17 cellular contexts compared by ENCODE assay signal in the genomic region with DNA sequence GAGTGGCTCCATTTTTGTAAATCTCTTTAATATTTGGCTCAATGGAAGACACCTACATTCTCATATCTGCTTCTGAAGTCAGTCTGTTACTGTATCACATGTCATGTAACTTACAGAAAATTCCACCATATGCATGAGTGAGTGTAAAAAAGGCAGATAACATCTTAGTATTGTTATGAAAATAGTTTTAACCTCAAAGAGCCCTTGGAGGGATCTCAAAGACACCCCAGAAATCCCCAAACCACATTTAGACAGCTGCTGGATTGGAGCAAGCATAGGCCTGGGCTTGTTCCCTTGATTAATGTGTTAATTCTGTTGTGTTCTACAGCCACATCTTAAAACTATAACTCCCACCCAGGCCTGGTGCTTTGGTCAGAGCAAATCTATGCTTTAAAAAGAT. TPM values are rescaled to one million over a fixed set of nuclear protein-coding genes. Genes with fewer than 3 reads are reported as not detected.
DNase-seq lines count a peak whose midpoint lies in the region; ATAC-seq and TF ChIP-seq lines count a peak whose summit lies in the region.
"Had no signal": no experiment of that assay in that cellular context is flagged by ENCODE, and none has a peak within 500 bp of the region (broad histone marks: within the 10 kb centered on the region; RNA-seq: fewer than 3 reads in every experiment).

No MANE protein-coding gene starts in this region.

- H3K14ac ChIP-seq in mesenchymal stem cell (ENCODE audit: low read length in 2 of 2), result no peak overlapping the region

- H2BK12ac ChIP-seq in mesenchymal stem cell (ENCODE audit: low read length in 2 of 2), result no peak overlapping the region

- no peak overlapping the region for H2BK120ac ChIP-seq in mesenchymal stem cell (ENCODE audit: low read depth, low read length)

- H3K36me3 Mint-ChIP-seq in activated CD8-positive, alpha-beta memory T cell treated with anti-CD3 and anti-CD28 coated beads, Interleukin-2, amount 10 ng/mL, durations not matched to agents 7 days and 5 days, result peaks cover 11% of the 10 kb centered on the region
- peaks cover 41% of the 10 kb centered on the region for H3K36me3 Mint-ChIP-seq in stimulated activated effector memory CD8-positive, alpha-beta T cell treated with anti-CD3 and anti-CD28 coated beads, Interleukin-12 subunit alpha, Interleukin-12 subunit beta, amount 100 ng/mL, for 72 hours

- no peak overlapping the region for H3K4me2 ChIP-seq in mesenchymal stem cell (ENCODE audit: low read length, poor library complexity, severe bottlenecking)

- H3K9ac ChIP-seq in mesenchymal stem cell (ENCODE audit: low read length), result no peak overlapping the region

- no peaks in the 10 kb centered on the region for H3K9me3 ChIP-seq in mesenchymal stem cell (ENCODE audit: control insufficient read depth, low read length)
- H3K9me3 ChIP-seq: spleen had no signal

- H3K36me3 ChIP-seq in mesenchymal stem cell (ENCODE audit: control insufficient read depth in 1 of 2, insufficient read depth in 2 of 2, low read depth in 1 of 2, low read length in 2 of 2), result peaks cover 4 to 16% of the 10 kb centered on the region in 2 experiments

- H2BK15ac ChIP-seq in mesenchymal stem cell (ENCODE audit: low read depth, poor library complexity, severe bottlenecking), result no peak overlapping the region

- CTCF ChIA-PET in activated CD8-positive, alpha-beta memory T cell treated with anti-CD3 and anti-CD28 coated beads, Interleukin-2, amount 10 ng/mL, durations not matched to agents 7 days and 5 days (lab: Charles Lee), result interaction anchor here (1.1 kb wide), 1 partner anchor 15 kb away, joined by 3 read pairs; no protein-coding TSS in a partner anchor

- H3K79me1 ChIP-seq in mesenchymal stem cell (replicated peaks; ENCODE audit: low read length, poor library complexity, severe bottlenecking), result peaks cover 21% of the 10 kb centered on the region

- H3K23ac ChIP-seq in mesenchymal stem cell (ENCODE audit: low read length in 2 of 2), result no peak overlapping the region

- H3K27ac ChIP-seq in dorsolateral prefrontal cortex (no peak overlapping the region), mesenchymal stem cell (ENCODE audit: low read length, poor library complexity, severe bottlenecking) (no peak overlapping the region)
- H3K27ac ChIP-seq: spleen, WERI-Rb-1 had no signal

- DNase-seq in activated CD8-positive, alpha-beta memory T cell treated with anti-CD3 and anti-CD28 coated beads, Interleukin-2, amount 10 ng/mL, durations not matched to agents 7 days and 5 days, result no peak
- DNase-seq in activated CD8-positive, alpha-beta memory T cell treated with anti-CD3 and anti-CD28 coated beads for 24 hours, result no peak
- peak; percentile 20 for DNase-seq in Jurkat, Clone E6-1 (ENCODE audit: low read depth, low spot score)
- DNase-seq in stimulated activated effector memory CD8-positive, alpha-beta T cell treated with anti-CD3 and anti-CD28 coated beads, Interleukin-12 subunit alpha, Interleukin-12 subunit beta, amount 100 ng/mL, for 72 hours (ENCODE audit: low spot score in 2 of 2), result no peak
- no peak for DNase-seq in dorsolateral prefrontal cortex
- no peak for DNase-seq in mesenchymal stem cell
- no peak for DNase-seq in activated effector memory CD4-positive, alpha-beta T cell treated with Interleukin-2 at 50 U/mL for 16 hours
- DNase-seq: COR-L47, erythroblast, NCI-H1105, NCI-H510A treated with DMSO at 0.1 percent for 48 hours, SHP77 treated with DMSO at 0.1 percent for 48 hours, spleen, WERI-Rb-1 had no signal

- H3K4ac ChIP-seq in mesenchymal stem cell (ENCODE audit: low read depth in 1 of 2, low read length in 2 of 2), result no peak overlapping the region

- no peaks in the 10 kb centered on the region for H3K9me3 Mint-ChIP-seq in activated CD8-positive, alpha-beta memory T cell treated with anti-CD3 and anti-CD28 coated beads, Interleukin-2, amount 10 ng/mL, durations not matched to agents 7 days and 5 days (ENCODE audit: low read depth)
- H3K9me3 Mint-ChIP-seq in stimulated activated effector memory CD8-positive, alpha-beta T cell treated with anti-CD3 and anti-CD28 coated beads, Interleukin-12 subunit alpha, Interleukin-12 subunit beta, amount 100 ng/mL, for 72 hours, result no peaks in the 10 kb centered on the region
- H3K9me3 Mint-ChIP-seq: type B pancreatic cell had no signal

- no peak overlapping the region for H2BK5ac ChIP-seq in mesenchymal stem cell (ENCODE audit: low read depth, low read length, poor library complexity, severe bottlenecking)

- H3K4me3 Mint-ChIP-seq in activated CD8-positive, alpha-beta memory T cell treated with anti-CD3 and anti-CD28 coated beads, Interleukin-2, amount 10 ng/mL, durations not matched to agents 7 days and 5 days, result no peak overlapping the region
- no peak overlapping the region for H3K4me3 Mint-ChIP-seq in stimulated activated effector memory CD8-positive, alpha-beta T cell treated with anti-CD3 and anti-CD28 coated beads, Interleukin-12 subunit alpha, Interleukin-12 subunit beta, amount 100 ng/mL, for 72 hours

- H3K27me3 Mint-ChIP-seq in activated CD8-positive, alpha-beta memory T cell treated with anti-CD3 and anti-CD28 coated beads, Interleukin-2, amount 10 ng/mL, durations not matched to agents 7 days and 5 days, result no peaks in the 10 kb centered on the region
- H3K27me3 Mint-ChIP-seq: type B pancreatic cell had no signal

- no peak overlapping the region for H4K91ac ChIP-seq in mesenchymal stem cell (ENCODE audit: low read length)

- H3K4me1 Mint-ChIP-seq in activated CD8-positive, alpha-beta memory T cell treated with anti-CD3 and anti-CD28 coated beads, Interleukin-2, amount 10 ng/mL, durations not matched to agents 7 days and 5 days, result peaks cover 13% of the 10 kb centered on the region
- peaks cover 7% of the 10 kb centered on the region for H3K4me1 Mint-ChIP-seq in stimulated activated effector memory CD8-positive, alpha-beta T cell treated with anti-CD3 and anti-CD28 coated beads, Interleukin-12 subunit alpha, Interleukin-12 subunit beta, amount 100 ng/mL, for 72 hours

- H3K4me3 ChIP-seq in Jurkat, Clone E6-1 (ENCODE audit: low read length), result no peak overlapping the region
- H3K4me3 ChIP-seq in dorsolateral prefrontal cortex (no peak overlapping the region), mesenchymal stem cell (ENCODE audit: insufficient read depth in 1 of 2, low read depth in 1 of 2, low read length in 2 of 2) (no peak overlapping the region)
- H3K4me3 ChIP-seq: spleen had no signal

- no peak overlapping the region for H3K18ac ChIP-seq in mesenchymal stem cell (ENCODE audit: low read depth in 1 of 2, low read length in 2 of 2)

- intact Hi-C loops in dorsolateral prefrontal cortex (cut with DNase I), result loop anchor here in 1 of 2 donors (10.0 kb wide), 1 partner anchor 1907 kb away; no protein-coding TSS in a partner anchor

- no peak overlapping the region for H2AK5ac ChIP-seq in mesenchymal stem cell (ENCODE audit: low read length, severe bottlenecking)

- no peak overlapping the region for H3K27ac Mint-ChIP-seq in activated CD8-positive, alpha-beta memory T cell treated with anti-CD3 and anti-CD28 coated beads, Interleukin-2, amount 10 ng/mL, durations not matched to agents 7 days and 5 days
- no peak overlapping the region for H3K27ac Mint-ChIP-seq in stimulated activated effector memory CD8-positive, alpha-beta T cell treated with anti-CD3 and anti-CD28 coated beads, Interleukin-12 subunit alpha, Interleukin-12 subunit beta, amount 100 ng/mL, for 72 hours
- H3K27ac Mint-ChIP-seq: type B pancreatic cell had no signal

- no peak overlapping the region for H4K8ac ChIP-seq in mesenchymal stem cell (ENCODE audit: low read length)

- no peak overlapping the region for H2AFZ ChIP-seq in mesenchymal stem cell (ENCODE audit: low read depth, low read length)

- peak; percentile 42 for ATAC-seq in activated CD8-positive, alpha-beta memory T cell treated with anti-CD3 and anti-CD28 coated beads, Interleukin-2, amount 10 ng/mL, durations not matched to agents 7 days and 5 days
- ATAC-seq in GM21447 (IDR thresholded peaks at IDR 0.05; ENCODE audit: unreplicated experiment), result peak; percentile 65
- ATAC-seq in stimulated activated effector memory CD8-positive, alpha-beta T cell treated with anti-CD3 and anti-CD28 coated beads, Interleukin-12 subunit alpha, Interleukin-12 subunit beta, amount 100 ng/mL, for 72 hours, result peak; percentile 81

- no peaks in the 10 kb centered on the region for H3K27me3 ChIP-seq in dorsolateral prefrontal cortex
- H3K27me3 ChIP-seq in mesenchymal stem cell (ENCODE audit: control insufficient read depth in 1 of 2, insufficient read depth in 1 of 2, low read length in 2 of 2), result no peaks in the 10 kb centered on the region
- H3K27me3 ChIP-seq: spleen had no signal

- no peak for TF ChIP-seq CTCF in dorsolateral prefrontal cortex (IDR thresholded peaks at IDR 0.05 in 54 of 56, conservative IDR thresholded peaks at IDR 0.05 in 2 of 56; ENCODE audit: low read depth in 1 of 56, partially characterized antibody in 56 of 56)

- no peaks in the 10 kb centered on the region for H3K4me1 ChIP-seq in mesenchymal stem cell (ENCODE audit: control insufficient read depth, insufficient read depth, low read depth, low read length)

RNA-seq across cellular contexts. Expression of gene MACO1, which starts 16.9 kb away (rescaled TPM):
- 10 to 100 TPM; 13.0 to 15.7 TPM for total RNA-seq in activated CD8-positive, alpha-beta memory T cell treated with anti-CD3 and anti-CD28 coated beads, Interleukin-2, amount 10 ng/mL, durations not matched to agents 7 days and 5 days
- polyA plus RNA-seq in Jurkat, Clone E6-1 (2012; ENCODE audit: insufficient read depth, insufficient read length), result 16.9 TPM
- 10 to 100 TPM; 18.5 to 37.8 (median 29.8) TPM for total RNA-seq in dorsolateral prefrontal cortex
- 24.4 TPM for polyA plus RNA-seq in mesenchymal stem cell (2013, experiment 1 of 2)
- 23.0 TPM for polyA plus RNA-seq in mesenchymal stem cell (2013, experiment 2 of 2)

RNA-seq across cellular contexts. Expression of gene RHCE, which starts 26.9 kb away (rescaled TPM):
- total RNA-seq in activated CD8-positive, alpha-beta memory T cell treated with anti-CD3 and anti-CD28 coated beads, Interleukin-2, amount 10 ng/mL, durations not matched to agents 7 days and 5 days, result not detected
- polyA plus RNA-seq in Jurkat, Clone E6-1 (2012; ENCODE audit: insufficient read depth, insufficient read length), result 2.4 TPM
- 1 to 10 TPM in 96 of 120 experiments, under 1 TPM in 24; 0.41 to 6.2 (median 1.7) TPM for total RNA-seq in dorsolateral prefrontal cortex
- polyA plus RNA-seq in mesenchymal stem cell (2013, experiment 1 of 2), result 0.30 TPM
- 0.47 TPM for polyA plus RNA-seq in mesenchymal stem cell (2013, experiment 2 of 2)
- total RNA-seq: A673 had no signal
